8 cellular contexts compared by ENCODE assay signal in genomic region chr17:1122681-1123396, GRCh38. TPM values are rescaled to one million over a fixed set of nuclear protein-coding genes. Genes with fewer than 3 reads are reported as not detected.
A peak's percentile ranks its signal among the peaks of the same experiment; 100 is the strongest.
DNase-seq lines count a peak whose midpoint lies in the region; ATAC-seq and TF ChIP-seq lines count a peak whose summit lies in the region.

No MANE protein-coding gene starts in this region.

- H3K27ac ChIP-seq in heart right ventricle, result peak overlapping the region in 9 of 10 donors; percentile 34 to 75 (median 59)
- peak overlapping the region; percentile 47 to 65 for H3K27ac ChIP-seq in uterus

- ATAC-seq in heart right ventricle, result peak; percentile 78 to 91 (median 85)
- no peak for ATAC-seq in HG03095 (IDR thresholded peaks at IDR 0.05; ENCODE audit: unreplicated experiment)

- WGBS in heart right ventricle, 2 donors, result 12 to 18% methylated on average over 20 of the region's 20 CpGs

- in situ Hi-C loops in KBM-7 (cut with MboI; ENCODE audit: low pct_unique_long_range_greater_than_20kb, low sequenced_read_pairs), result no loop called here

- H3K36me3 ChIP-seq in heart right ventricle (peaks cover 0 to 10% (median 0%) of the 10 kb centered on the region in 9 donors), uterus (no peaks in the 10 kb centered on the region)

- no peaks in the 10 kb centered on the region for H3K9me3 ChIP-seq in heart right ventricle
- no peaks in the 10 kb centered on the region for H3K9me3 ChIP-seq in uterus

- intact Hi-C loops in heart right ventricle (cut with DNase I) (loop anchor here in 8 of 10 donors (1.0 to 10.0 kb wide), 7 partner anchors 24 to 212 kb away; no protein-coding TSS in a partner anchor), uterus (cut with DNase I; ENCODE audit: low total_unique reads) (loop anchor here (2.0 kb wide), 1 partner anchor 64 kb away; no protein-coding TSS in a partner anchor)

- no peaks in the 10 kb centered on the region for H3K27me3 ChIP-seq in heart right ventricle
- H3K27me3 ChIP-seq in uterus, result no peaks in the 10 kb centered on the region

- peak; percentile 92 to 98 (median 94) for TF ChIP-seq CTCF in heart right ventricle (IDR thresholded peaks at IDR 0.05)
- peak; percentile 92 to 94 (median 92) for TF ChIP-seq CTCF in uterus (IDR thresholded peaks at IDR 0.05)

- no peak for TF ChIP-seq POLR2A in uterus (IDR thresholded peaks at IDR 0.05)

- H3K4me1 ChIP-seq in heart right ventricle (peaks cover 7 to 49% (median 36%) of the 10 kb centered on the region in 9 donors), uterus (peaks cover 0 to 11% of the 10 kb centered on the region in 2 donors)

- peak; percentile 75 for DNase-seq in ELR (ENCODE audit: low read depth)
- DNase-seq in KBM-7, result peak; percentile 81
- DNase-seq in T-helper 1 cell, result peak; percentile 52 to 77 (median 70)
- DNase-seq in amniotic epithelial cell (ENCODE audit: low read depth), result peak; percentile 42
- DNase-seq in heart right ventricle, result peak; percentile 90
- DNase-seq in pulmonary artery endothelial cell (ENCODE audit: low read depth, low spot score), result peak; percentile 41
- peak; percentile 87 to 90 for DNase-seq in uterus

- H3K4me3 ChIP-seq in heart right ventricle (no peak overlapping the region), uterus (no peak overlapping the region)

RNA-seq across cellular contexts. Expression of gene ABR, which starts 56.9 kb away (rescaled TPM):
- 100 to 1,000 TPM; 118 to 173 (median 145) TPM for total RNA-seq in heart right ventricle
- polyA plus RNA-seq in heart right ventricle, result 100 to 1,000 TPM in 1 of 2 donors, 10 to 100 TPM in 1; 49.1 to 120 TPM
- 56.6 and 57.8 TPM in 2 replicates for total RNA-seq in pulmonary artery endothelial cell
- total RNA-seq in uterus, result 100 to 1,000 TPM in 2 of 4 donors, 10 to 100 TPM in 2; 35.4 to 192 (median 138) TPM
